Comparison of ENCODE assay signal across 9 cellular contexts in the genomic region with DNA sequence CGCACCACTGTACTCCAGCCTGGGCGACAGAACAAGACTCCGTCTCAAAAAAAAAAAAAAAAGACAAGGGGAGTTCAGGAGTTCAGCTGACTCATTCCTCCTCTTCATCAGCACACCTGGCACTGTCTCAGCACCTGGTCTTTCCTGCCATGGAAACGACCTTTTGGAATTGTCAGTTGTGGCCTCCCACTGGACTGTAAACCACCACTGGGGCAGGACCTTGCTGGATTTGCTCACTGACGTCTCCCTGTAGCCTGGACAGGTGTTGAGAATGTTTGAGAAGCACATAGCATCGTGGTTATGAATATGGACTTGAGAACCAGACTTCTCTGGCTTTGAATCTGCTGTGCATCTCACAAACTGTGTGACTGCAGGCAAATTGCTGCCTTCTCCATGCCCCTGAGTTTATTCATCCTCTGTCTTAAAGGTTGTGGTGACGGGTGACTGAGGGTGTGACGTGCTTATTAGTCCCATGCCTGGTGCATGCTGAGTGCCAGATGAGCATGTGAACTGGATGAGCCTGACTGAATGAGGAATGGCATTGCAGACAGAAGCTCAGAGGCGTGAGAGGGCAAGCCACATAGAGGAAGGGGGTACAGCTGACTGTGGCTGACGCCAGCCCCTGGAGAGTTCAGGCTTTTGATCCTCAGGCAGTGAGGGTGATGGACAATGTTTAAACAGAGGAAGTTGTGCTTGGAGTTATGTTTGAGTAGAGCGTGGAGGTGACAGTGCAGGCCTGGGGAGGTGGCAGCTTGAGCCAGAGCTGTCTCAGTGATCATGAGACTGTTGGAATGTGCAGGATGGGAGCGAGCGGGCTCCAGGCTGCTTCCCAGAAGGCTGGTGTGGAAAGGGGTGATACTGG. TPM values are rescaled to one million over a fixed set of nuclear protein-coding genes. Genes with fewer than 3 reads are reported as not detected.
DNase-seq lines count a peak whose midpoint lies in the region; ATAC-seq and TF ChIP-seq lines count a peak whose summit lies in the region.
"Had no signal": no experiment of that assay in that cellular context is flagged by ENCODE, and none has a peak within 500 bp of the region (broad histone marks: within the 10 kb centered on the region; RNA-seq: fewer than 3 reads in every experiment).

No MANE protein-coding gene starts in this region.

- POLR2A ChIA-PET in naive thymus-derived CD8-positive, alpha-beta T cell (lab: Charles Lee) = no interaction called here

- no peaks in the 10 kb centered on the region for H3K36me3 ChIP-seq in smooth muscle cell (ENCODE audit: low read depth)
- H3K36me3 ChIP-seq in MG63 = 0 out of 2 replicates have a peak, but pooled peaks cover 3% of the 10 kb centered on the region

- H4K20me1 ChIP-seq in smooth muscle cell (ENCODE audit: low read depth) = peaks cover 100% of the 10 kb centered on the region

- no peak overlapping the region for H3K27ac Mint-ChIP-seq in T-helper 17 cell
- H3K27ac Mint-ChIP-seq in naive thymus-derived CD8-positive, alpha-beta T cell = peak overlapping the region in 3 of 10 donors; percentile 18 to 83 (median 57)

- H3K9me3 ChIP-seq in T-helper 17 cell (ENCODE audit: control insufficient read depth, low read length, poor library complexity, severe bottlenecking) (no peaks in the 10 kb centered on the region), smooth muscle cell (replicated peaks; ENCODE audit: low read depth) (no peaks in the 10 kb centered on the region), MG63 (no peaks in the 10 kb centered on the region)

- H3K27me3 ChIP-seq in smooth muscle cell (ENCODE audit: low read depth) (no peaks in the 10 kb centered on the region), MG63 (no peaks in the 10 kb centered on the region)

- H2AFZ ChIP-seq in smooth muscle cell (ENCODE audit: low read depth) = no peak overlapping the region

- H3K9me3 Mint-ChIP-seq in naive thymus-derived CD8-positive, alpha-beta T cell = no peaks in the 10 kb centered on the region

- TF ChIP-seq CTCF in smooth muscle cell (IDR thresholded peaks at IDR 0.05; ENCODE audit: borderline replicate concordance, insufficient read depth, poor library complexity, severe bottlenecking) = no peak

- peaks cover 2% of the 10 kb centered on the region for H3K36me3 Mint-ChIP-seq in T-helper 17 cell (ENCODE audit: low read depth)
- H3K36me3 Mint-ChIP-seq in naive thymus-derived CD8-positive, alpha-beta T cell = peaks cover 0 to 18% (median 0%) of the 10 kb centered on the region in 3 donors

- H3K4me3 ChIP-seq in smooth muscle cell (no peak overlapping the region), MG63 (no peak overlapping the region)
- H3K4me3 ChIP-seq: K562 had no signal

- no peak overlapping the region for H3K4me2 ChIP-seq in smooth muscle cell

- no peaks in the 10 kb centered on the region for H3K27me3 Mint-ChIP-seq in T-helper 17 cell
- no peaks in the 10 kb centered on the region for H3K27me3 Mint-ChIP-seq in naive thymus-derived CD8-positive, alpha-beta T cell

- peaks cover 39% of the 10 kb centered on the region for H3K79me2 ChIP-seq in smooth muscle cell (ENCODE audit: low read depth)

- no peak for ATAC-seq in T-helper 17 cell
- ATAC-seq in HG03521 (IDR thresholded peaks at IDR 0.05; ENCODE audit: unreplicated experiment) = no peak
- ATAC-seq in naive thymus-derived CD8-positive, alpha-beta T cell = no peak

- H3K27ac ChIP-seq in smooth muscle cell (ENCODE audit: low read depth) = peak overlapping the region; percentile 8

- H3K9ac ChIP-seq in smooth muscle cell (ENCODE audit: low read depth) = no peak overlapping the region

- DNase-seq in NCI-H1417 (lab: John Stamatoyannopoulos, UW) (peak in 2 of 3 experiments; percentile 3 to 59), NCI-H1417 treated with DMSO at 0.1 percent for 48 hours (lab: John Stamatoyannopoulos, UW) (no peak), T-helper 17 cell (no peak), foreskin melanocyte (peak; percentile 86), smooth muscle cell (lab: John Stamatoyannopoulos, UW; ENCODE audit: unreplicated experiment) (no peak), MG63 (no peak)
- DNase-seq in naive thymus-derived CD8-positive, alpha-beta T cell = no peak

- peak overlapping the region; percentile 12 for H3K4me3 Mint-ChIP-seq in T-helper 17 cell
- H3K4me3 Mint-ChIP-seq in naive thymus-derived CD8-positive, alpha-beta T cell = no peak overlapping the region

- 84% methylated on average over 13 of the region's 13 CpGs for WGBS in smooth muscle cell (ENCODE audit: low lambda C conversion rate)

- H3K4me1 ChIP-seq in smooth muscle cell (ENCODE audit: low read depth) = peaks cover 14% of the 10 kb centered on the region

- H3K4me1 Mint-ChIP-seq in T-helper 17 cell = peaks cover 69% of the 10 kb centered on the region
- H3K4me1 Mint-ChIP-seq in naive thymus-derived CD8-positive, alpha-beta T cell = peaks cover 28 to 71% (median 66%) of the 10 kb centered on the region in 4 donors

- no peaks in the 10 kb centered on the region for H3F3A ChIP-seq in smooth muscle cell (ENCODE audit: low read depth)

RNA-seq across cellular contexts. Expression of a gene that starts 12.7 kb away (rescaled TPM):
- total RNA-seq in T-helper 17 cell (100 to 1,000 TPM; 166 to 178 TPM), smooth muscle cell (109 and 127 TPM in 2 replicates)
- 73.0 and 86.1 TPM in 2 replicates for polyA plus RNA-seq in smooth muscle cell
- 18.1 and 19.2 TPM in 2 replicates for total RNA-seq in MG63 (2014; rRNA removed; shearing (Covaris generic); ENCODE audit: low replicate concordance)
- total RNA-seq in naive thymus-derived CD8-positive, alpha-beta T cell = 10 to 100 TPM; 45.9 to 47.8 TPM
- 10 to 100 TPM; 26.6 to 29.6 (median 29.2) TPM for polyA plus RNA-seq in naive thymus-derived CD8-positive, alpha-beta T cell

RNA-seq across cellular contexts. Expression of a gene that starts 55.1 kb away (rescaled TPM):
- total RNA-seq in T-helper 17 cell (10 to 100 TPM; 37.1 to 42.4 TPM), smooth muscle cell (33.0 and 34.1 TPM in 2 replicates)
- polyA plus RNA-seq in smooth muscle cell = 20.0 and 28.2 TPM in 2 replicates
- total RNA-seq in MG63 (2014; rRNA removed; shearing (Covaris generic); ENCODE audit: low replicate concordance) = 19.8 and 39.3 TPM in 2 replicates
- 10 to 100 TPM; 29.5 to 32.6 TPM for total RNA-seq in naive thymus-derived CD8-positive, alpha-beta T cell
- polyA plus RNA-seq in naive thymus-derived CD8-positive, alpha-beta T cell = 10 to 100 TPM in 2 of 3 donors, 1 to 10 TPM in 1; 7.9 to 17.8 (median 11.0) TPM

Comparison
In these comparisons a context has a peak if more than half of its experiments do, and no peak if none do; other contexts are left out.
1. DNase-seq: peak in NCI-H1417 (2 of 3) and foreskin melanocyte (single experiment); none in NCI-H1417 treated with DMSO at 0.1 percent for 48 hours (single experiment), T-helper 17 cell (0 of 3), smooth muscle cell (single experiment), MG63 (single experiment) and naive thymus-derived CD8-positive, alpha-beta T cell (0 of 10).